ENCODE assay signal across 11 cellular contexts in genomic region chr4:20253272-20253798, GRCh38. TPM values are rescaled to one million over a fixed set of nuclear protein-coding genes. Genes with fewer than 3 reads are reported as not detected.
DNase-seq lines count a peak whose midpoint lies in the region; ATAC-seq and TF ChIP-seq lines count a peak whose summit lies in the region.
"Had no signal": no experiment of that assay in that cellular context is flagged by ENCODE, and none has a peak within 500 bp of the region (broad histone marks: within the 10 kb centered on the region; RNA-seq: fewer than 3 reads in every experiment).

No MANE protein-coding gene starts in this region.

- H3K4me2 ChIP-seq in IMR-90 (ENCODE audit: low read depth, low read length) = peak overlapping the region; percentile 80
- peak overlapping the region; percentile 81 for H3K4me2 ChIP-seq in neural cell (ENCODE audit: low read length)

- no TSS peak for BruUV-seq in IMR-90 (replicated peaks; lab: Mats Ljungman, UMichigan)

- WGBS in IMR-90 (ENCODE audit: extremely low coverage in 2 of 2, insufficient read length in 1 of 2), 2 experiments = 0% methylated on average over 9 of the region's 27 CpGs; no CpG with 5 or more reads in 1 of the 2 experiments
- WGBS in esophagus muscularis mucosa = under 1% methylated on average over 18 of the region's 27 CpGs

- H3K18ac ChIP-seq in IMR-90 (ENCODE audit: low read depth, low read length) = no peak overlapping the region

- ATAC-seq in IMR-90 (ENCODE audit: low read depth) = no peak
- ATAC-seq in HG03108 (IDR thresholded peaks at IDR 0.05; ENCODE audit: unreplicated experiment) = no peak
- no peak for ATAC-seq in GM21526 (IDR thresholded peaks at IDR 0.05; ENCODE audit: low FRiP score, unreplicated experiment)
- ATAC-seq in GM21381 (IDR thresholded peaks at IDR 0.05; ENCODE audit: unreplicated experiment) = no peak

- peaks cover 22% of the 10 kb centered on the region for H3K27me3 ChIP-seq in IMR-90 (ENCODE audit: control insufficient read depth, insufficient read depth, low read length)
- peaks cover 0 to 14% (median 3%) of the 10 kb centered on the region in 4 donors for H3K27me3 ChIP-seq in esophagus muscularis mucosa
- peaks cover 46% of the 10 kb centered on the region for H3K27me3 ChIP-seq in neural cell (ENCODE audit: insufficient read depth, low read depth, low read length)

- no peak overlapping the region for H4K5ac ChIP-seq in IMR-90 (ENCODE audit: low read depth, low read length)

- no peaks in the 10 kb centered on the region for H3K9me3 Mint-ChIP-seq in activated CD4-positive, alpha-beta T cell treated with anti-CD3 and anti-CD28 coated beads, Interleukin-2, amount 10 ng/mL, durations not matched to agents 24 days and 14 days
- H3K9me3 Mint-ChIP-seq: activated naive CD4-positive, alpha-beta T cell treated with anti-CD3 and anti-CD28 coated beads, Interleukin-2, amount 50 U/mL, for 24 hours had no signal

- H3K9ac ChIP-seq in IMR-90 (ENCODE audit: low read depth, low read length) (no peak overlapping the region), neural cell (ENCODE audit: low read length) (peak overlapping the region; percentile 71)

- H3K9me1 ChIP-seq in IMR-90 (ENCODE audit: insufficient read depth, low read length) = no peaks in the 10 kb centered on the region

- no peak overlapping the region for H2BK15ac ChIP-seq in IMR-90 (ENCODE audit: low read depth, low read length)

- no peak for TF ChIP-seq EP300 in esophagus muscularis mucosa (IDR thresholded peaks at IDR 0.05)
- TF ChIP-seq EP300 in neural cell (conservative IDR thresholded peaks at IDR 0.05; ENCODE audit: poor library complexity, severe bottlenecking) = no peak

- no peak overlapping the region; the same call in 1 of the 2 replicates for H3K27ac ChIP-seq in IMR-90 (ENCODE audit: insufficient read depth, low read length)
- H3K27ac ChIP-seq in esophagus muscularis mucosa (replicated peaks in 1 of 4) = peak overlapping the region; percentile 80 to 88 (median 86)
- H3K27ac ChIP-seq in neural cell (ENCODE audit: low read length) = no peak overlapping the region

- H2BK20ac ChIP-seq in IMR-90 (ENCODE audit: low read depth, low read length) = no peak overlapping the region

- H2AK5ac ChIP-seq in IMR-90 (ENCODE audit: low read depth, low read length) = no peak overlapping the region; the same call in 1 of the 2 replicates

- H4K20me1 ChIP-seq in IMR-90 (ENCODE audit: insufficient read depth, low read length) (peaks cover 7% of the 10 kb centered on the region), neural cell (ENCODE audit: insufficient read depth) (no peaks in the 10 kb centered on the region)

- peaks cover 47% of the 10 kb centered on the region for H3K27me3 Mint-ChIP-seq in activated CD4-positive, alpha-beta T cell treated with anti-CD3 and anti-CD28 coated beads, Interleukin-2, amount 10 ng/mL, durations not matched to agents 24 days and 14 days

- H3K9me3 ChIP-seq in IMR-90 (ENCODE audit: control insufficient read depth, insufficient read depth, low read length) (no peaks in the 10 kb centered on the region), esophagus muscularis mucosa (no peaks in the 10 kb centered on the region), neural cell (ENCODE audit: low read length) (no peaks in the 10 kb centered on the region)

- peak overlapping the region; percentile 55 for H3K4me3 ChIP-seq in IMR-90 (ENCODE audit: insufficient read depth, low read depth, low read length)
- H3K4me3 ChIP-seq in esophagus muscularis mucosa = peak overlapping the region; percentile 78 to 89 (median 84)
- H3K4me3 ChIP-seq in neural cell (ENCODE audit: low read length) = peak overlapping the region; percentile 87

- intact Hi-C loops in IMR-90 (cut with micrococcal nuclease) = loop anchor here (1.0 to 10.0 kb wide), 6 partner anchors 169 to 1249 kb away; no protein-coding TSS in a partner anchor
- intact Hi-C loops in esophagus muscularis mucosa (cut with DNase I) = loop anchor here (5.0 kb wide), 1 partner anchor 164 kb away; no protein-coding TSS in a partner anchor
- intact Hi-C loops in activated CD4-positive, alpha-beta T cell treated with anti-CD3 and anti-CD28 coated beads, Interleukin-2, amount 10 ng/mL, durations not matched to agents 24 days and 14 days (cut with micrococcal nuclease) = no loop called here

- H4K8ac ChIP-seq in IMR-90 (ENCODE audit: low read depth in 2 of 2, low read length in 2 of 2) = no peak overlapping the region

- no peaks in the 10 kb centered on the region for H3F3A ChIP-seq in neural cell (ENCODE audit: insufficient read depth, low read length, poor library complexity, severe bottlenecking)

- peaks cover 2% of the 10 kb centered on the region for H3K36me3 Mint-ChIP-seq in activated CD4-positive, alpha-beta T cell treated with anti-CD3 and anti-CD28 coated beads, Interleukin-2, amount 10 ng/mL, durations not matched to agents 24 days and 14 days (ENCODE audit: low read depth)
- H3K36me3 Mint-ChIP-seq: activated naive CD4-positive, alpha-beta T cell treated with anti-CD3 and anti-CD28 coated beads, Interleukin-2, amount 50 U/mL, for 24 hours; IgD-negative memory B cell had no signal

- no peak overlapping the region for H4K91ac ChIP-seq in IMR-90 (ENCODE audit: insufficient read depth, low read depth, low read length)

- no peak overlapping the region for H3K4ac ChIP-seq in IMR-90 (ENCODE audit: low read depth, low read length)

- H3K4me1 ChIP-seq in IMR-90 (ENCODE audit: control insufficient read depth, insufficient read depth, low read length) (peaks cover 10% of the 10 kb centered on the region), esophagus muscularis mucosa (peaks cover 21 to 60% (median 38%) of the 10 kb centered on the region in 4 donors)

- H3K23ac ChIP-seq in IMR-90 (ENCODE audit: low read depth, low read length) = peak overlapping the region; percentile 32; the same call in 1 of the 2 replicates

- POLR2A ChIA-PET in IMR-90 (lab: Charles Lee; ENCODE audit: unreplicated experiment) = no interaction called here

- H3K79me1 ChIP-seq in IMR-90 (ENCODE audit: low read depth in 1 of 2, low read length in 2 of 2) = peaks cover 0 to 6% of the 10 kb centered on the region in 2 experiments; a peak in 1 of 4 replicates

- dilution Hi-C loops in IMR-90 (cut with HindIII; ENCODE audit: low sequenced_read_pairs, unreplicated experiment) = no loop called here

- no peak overlapping the region for H2BK120ac ChIP-seq in IMR-90 (ENCODE audit: low read depth, low read length)

- TF ChIP-seq CTCF in IMR-90 (conservative IDR thresholded peaks at IDR 0.05; ENCODE audit: low read depth, low read length) (no peak), esophagus muscularis mucosa (IDR thresholded peaks at IDR 0.05) (no peak), neural cell (IDR thresholded peaks at IDR 0.05; ENCODE audit: poor library complexity, severe bottlenecking) (no peak)

- no peak overlapping the region for H3K56ac ChIP-seq in IMR-90 (ENCODE audit: extremely low read depth, insufficient read depth, low read length)

- TF ChIP-seq POLR2A in IMR-90 (IDR thresholded peaks at IDR 0.05; ENCODE audit: low read depth, low read length) = no peak
- TF ChIP-seq POLR2A in esophagus muscularis mucosa (IDR thresholded peaks at IDR 0.05; ENCODE audit: low read depth) = no peak

- H3K27ac Mint-ChIP-seq in activated CD4-positive, alpha-beta T cell treated with anti-CD3 and anti-CD28 coated beads, Interleukin-2, amount 10 ng/mL, durations not matched to agents 24 days and 14 days = no peak overlapping the region
- H3K27ac Mint-ChIP-seq: activated naive CD4-positive, alpha-beta T cell treated with anti-CD3 and anti-CD28 coated beads, Interleukin-2, amount 50 U/mL, for 24 hours; IgD-negative memory B cell had no signal

- peak overlapping the region; percentile 83 for H2AFZ ChIP-seq in IMR-90 (replicated peaks; ENCODE audit: low read length, poor library complexity)
- no peak overlapping the region for H2AFZ ChIP-seq in neural cell (ENCODE audit: low read depth, low read length)

- TF ChIP-seq RAD21 in IMR-90 (IDR thresholded peaks at IDR 0.05; ENCODE audit: low read length) = no peak
- no peak for TF ChIP-seq RAD21 in neural cell (conservative IDR thresholded peaks at IDR 0.05)

- no peak overlapping the region for H3K14ac ChIP-seq in IMR-90 (replicated peaks; ENCODE audit: low read depth, low read length)

- no peak overlapping the region for H2BK5ac ChIP-seq in IMR-90 (ENCODE audit: low read depth, low read length, poor library complexity, severe bottlenecking)

- H3K36me3 ChIP-seq in IMR-90 (ENCODE audit: control insufficient read depth, insufficient read depth, low read length) (no peaks in the 10 kb centered on the region), esophagus muscularis mucosa (no peaks in the 10 kb centered on the region), neural cell (ENCODE audit: insufficient read depth, low read length) (no peaks in the 10 kb centered on the region)

- H3K4me3 Mint-ChIP-seq in activated CD4-positive, alpha-beta T cell treated with anti-CD3 and anti-CD28 coated beads, Interleukin-2, amount 10 ng/mL, durations not matched to agents 24 days and 14 days = no peak overlapping the region

- peak; percentile 4 for DNase-seq in ACHN
- DNase-seq in IMR-90 = peak; percentile 15
- no peak for DNase-seq in esophagus muscularis mucosa (ENCODE audit: extremely low spot score)
- DNase-seq in activated CD4-positive, alpha-beta T cell treated with anti-CD3 and anti-CD28 coated beads, Interleukin-2, amount 10 ng/mL, durations not matched to agents 24 days and 14 days = no peak
- DNase-seq: Calu3 had no signal

- H3K9me2 ChIP-seq in neural cell (ENCODE audit: insufficient read depth, low read length) = no peaks in the 10 kb centered on the region

- peak overlapping the region; percentile 52 for H2AK9ac ChIP-seq in IMR-90 (replicated peaks; ENCODE audit: low read depth, low read length, poor library complexity)

- peaks cover 8% of the 10 kb centered on the region for H3K4me1 Mint-ChIP-seq in activated CD4-positive, alpha-beta T cell treated with anti-CD3 and anti-CD28 coated beads, Interleukin-2, amount 10 ng/mL, durations not matched to agents 24 days and 14 days

- H3K79me2 ChIP-seq in neural cell (replicated peaks; ENCODE audit: insufficient read depth, low read length) = peaks cover 46% of the 10 kb centered on the region

- CTCF ChIA-PET in IMR-90 (lab: Yijun Ruan, JAX) = interaction anchor here (1.1 kb wide), 1 partner anchor 944 kb away, joined by 3 read pairs; no protein-coding TSS in a partner anchor

- in situ Hi-C loops in ACHN (cut with HindIII; ENCODE audit: low pct_ligation_motif_present, low pct_unique_long_range_greater_than_20kb, low sequenced_read_pairs) = no loop called here
- in situ Hi-C loops in IMR-90 (cut with MboI; ENCODE audit: low sequenced_read_pairs) = no loop called here

RNA-seq across cellular contexts. Expression of gene SLIT2, which starts 1.6 kb away (rescaled TPM):
- 13.6 and 18.1 TPM in 2 replicates for total RNA-seq in IMR-90 (2012; rRNA removed)
- polyA plus RNA-seq in IMR-90 (2012; rRNA removed) = 13.0 and 14.3 TPM in 2 replicates
- polyA plus RNA-seq in IMR-90 (2012; cell fraction: cytosol; rRNA removed) = 5.3 and 5.6 TPM in 2 replicates
- polyA plus RNA-seq in IMR-90 (2012; cell fraction: nucleus; rRNA removed; ENCODE audit: low replicate concordance) = 8.3 and 13.5 TPM in 2 replicates
- 100 to 1,000 TPM in 1 of 4 donors, 10 to 100 TPM in 3; 82.3 to 101 (median 92.0) TPM for total RNA-seq in esophagus muscularis mucosa
- 26.4 and 29.0 TPM in 2 replicates for polyA plus RNA-seq in neural cell
- 57.5 and 71.7 TPM in 2 replicates for polyA minus RNA-seq in neural cell
- total RNA-seq in activated CD4-positive, alpha-beta T cell treated with anti-CD3 and anti-CD28 coated beads, Interleukin-2, amount 10 ng/mL, durations not matched to agents 24 days and 14 days = 0.07 TPM in 2 replicates
- polyA plus RNA-seq: IgD-negative memory B cell had no signal

Comparison
In these comparisons a context has a peak if more than half of its experiments do, and no peak if none do; other contexts are left out.
1. DNase-seq: peak in ACHN (single experiment) and IMR-90 (single experiment); none in esophagus muscularis mucosa (single experiment) and activated CD4-positive, alpha-beta T cell treated with anti-CD3 and anti-CD28 coated beads, Interleukin-2, amount 10 ng/mL, durations not matched to agents 24 days and 14 days (single experiment).
2. H3K27ac ChIP-seq: peak in esophagus muscularis mucosa (4 of 4); none in IMR-90 (single experiment) and neural cell (single experiment).
3. RNA of gene SLIT2, which starts 1.6 kb away (total RNA-seq): 82.3 to 101 TPM in esophagus muscularis mucosa and 13.6 to 18.1 TPM in IMR-90; 0.07 TPM in activated CD4-positive, alpha-beta T cell treated with anti-CD3 and anti-CD28 coated beads, Interleukin-2, amount 10 ng/mL, durations not matched to agents 24 days and 14 days; every median in the first group is over 10 times any median in the second.
4. Peak in every context shown above with its lines, with median percentiles within 50 percentile points of each other: H3K4me3 ChIP-seq.